ENCODE assay signal across 15 cellular contexts in the genomic region with DNA sequence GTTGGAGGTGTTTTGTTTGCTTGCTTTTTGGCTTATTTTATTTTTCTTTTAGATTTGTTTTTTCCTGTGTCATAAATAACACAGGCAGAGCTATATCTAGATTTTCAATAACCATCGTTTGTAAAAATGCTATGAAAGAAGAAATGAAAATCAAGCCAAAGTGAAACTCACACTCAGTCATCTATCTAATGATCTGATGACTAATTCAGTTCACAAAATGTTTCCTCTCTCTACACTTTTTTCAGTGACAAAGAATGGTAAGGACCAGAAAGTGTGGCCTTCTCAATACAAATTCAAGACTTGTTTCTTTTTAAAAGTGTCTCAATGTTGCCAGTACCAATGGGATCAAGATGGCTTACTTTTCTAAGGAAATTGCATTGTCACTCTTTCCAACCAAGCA.
A peak's percentile ranks its signal among the peaks of the same experiment; 100 is the strongest.
DNase-seq lines count a peak whose midpoint lies in the region; ATAC-seq and TF ChIP-seq lines count a peak whose summit lies in the region.
"Had no signal": no experiment of that assay in that cellular context is flagged by ENCODE, and none has a peak within 500 bp of the region (broad histone marks: within the 10 kb centered on the region; RNA-seq: fewer than 3 reads in every experiment).

No MANE protein-coding gene starts in this region.

- H3K36me3 Mint-ChIP-seq in immature natural killer cell = no peaks in the 10 kb centered on the region
- H3K36me3 Mint-ChIP-seq: activated naive CD4-positive, alpha-beta T cell treated with anti-CD3 and anti-CD28 coated beads, Interleukin-2, amount 50 U/mL, for 72 hours had no signal

- 63 to 74% (median 69%) methylated on average over 1 of the region's 1 CpG for WGBS in psoas muscle, 3 donors

- no peaks in the 10 kb centered on the region for H3K36me3 ChIP-seq in psoas muscle (ENCODE audit: insufficient read depth in 1 of 2, low read depth in 1 of 2)

- no peaks in the 10 kb centered on the region for H3K9me3 ChIP-seq in psoas muscle

- H3K27ac Mint-ChIP-seq in immature natural killer cell = no peak overlapping the region
- H3K27ac Mint-ChIP-seq: activated naive CD4-positive, alpha-beta T cell treated with anti-CD3 and anti-CD28 coated beads, Interleukin-2, amount 50 U/mL, for 72 hours; dendritic cell treated with granulocyte-macrophage colony-stimulating factor and Interleukin-4, amounts not matched to agents 40 ng/mL and 50 ng/mL, for 4 days; nephron progenitor cell had no signal

- H3K27me3 Mint-ChIP-seq in immature natural killer cell (ENCODE audit: low read depth in 3 of 3) = no peaks in the 10 kb centered on the region
- H3K27me3 Mint-ChIP-seq: dendritic cell treated with granulocyte-macrophage colony-stimulating factor and Interleukin-4, amounts not matched to agents 40 ng/mL and 50 ng/mL, for 4 days had no signal

- no peak overlapping the region for H3K27ac ChIP-seq in psoas muscle

- no peak overlapping the region for H3K4me3 Mint-ChIP-seq in immature natural killer cell
- H3K4me3 Mint-ChIP-seq: dendritic cell treated with granulocyte-macrophage colony-stimulating factor and Interleukin-4, amounts not matched to agents 40 ng/mL and 50 ng/mL, for 4 days; nephron progenitor cell had no signal

- no peak overlapping the region for H3K4me3 ChIP-seq in psoas muscle

- no peaks in the 10 kb centered on the region for H3K4me1 Mint-ChIP-seq in immature natural killer cell

- no peak for TF ChIP-seq CTCF in psoas muscle (IDR thresholded peaks at IDR 0.05)

- DNase-seq in DMS53 treated with DMSO at 0.1 percent for 48 hours (lab: John Stamatoyannopoulos, UW; ENCODE audit: unreplicated experiment) = peak; percentile 41
- DNase-seq in HPDE6-E6E7 (ENCODE audit: extremely low spot score) = no peak
- no peak for DNase-seq in psoas muscle
- no peak for DNase-seq in H4 (ENCODE audit: low spot score)
- no peak for DNase-seq in immature natural killer cell
- DNase-seq: activated CD4-positive, alpha-beta T cell treated with anti-CD3 and anti-CD28 coated beads, Interleukin-2, amount 50 U/mL, for 1 hour; DMS79; Kasumi-1; NCI-H446 treated with DMSO at 0.1 percent for 48 hours; nephron progenitor cell had no signal

- H3K27me3 ChIP-seq in psoas muscle (ENCODE audit: insufficient read depth in 3 of 3, low read length in 2 of 3) = no peaks in the 10 kb centered on the region

- H3K4me1 ChIP-seq in psoas muscle = no peaks in the 10 kb centered on the region

- H3K9me3 Mint-ChIP-seq in immature natural killer cell = peaks cover 0 to 6% (median under 1%) of the 10 kb centered on the region in 6 donors
- H3K9me3 Mint-ChIP-seq: dendritic cell treated with granulocyte-macrophage colony-stimulating factor and Interleukin-4, amounts not matched to agents 40 ng/mL and 50 ng/mL, for 4 days had no signal

- ATAC-seq in GM18909 (IDR thresholded peaks at IDR 0.05; ENCODE audit: poor library complexity, unreplicated experiment) = peak; percentile 89
- peak; percentile 83 for ATAC-seq in GM21717 (IDR thresholded peaks at IDR 0.05; ENCODE audit: unreplicated experiment)
- peak; percentile 77 for ATAC-seq in HG03103 (IDR thresholded peaks at IDR 0.05; ENCODE audit: low read depth, unreplicated experiment)
- no peak for ATAC-seq in psoas muscle

- intact Hi-C loops in psoas muscle (cut with DNase I) = no loop called here

Comparison
In these comparisons a context has a peak if more than half of its experiments do, and no peak if none do; other contexts are left out.
1. ATAC-seq: peak in GM18909 (single experiment), GM21717 (single experiment) and HG03103 (single experiment); none in psoas muscle (0 of 4).